ENCODE assay signal across 9 cellular contexts in the genomic region with DNA sequence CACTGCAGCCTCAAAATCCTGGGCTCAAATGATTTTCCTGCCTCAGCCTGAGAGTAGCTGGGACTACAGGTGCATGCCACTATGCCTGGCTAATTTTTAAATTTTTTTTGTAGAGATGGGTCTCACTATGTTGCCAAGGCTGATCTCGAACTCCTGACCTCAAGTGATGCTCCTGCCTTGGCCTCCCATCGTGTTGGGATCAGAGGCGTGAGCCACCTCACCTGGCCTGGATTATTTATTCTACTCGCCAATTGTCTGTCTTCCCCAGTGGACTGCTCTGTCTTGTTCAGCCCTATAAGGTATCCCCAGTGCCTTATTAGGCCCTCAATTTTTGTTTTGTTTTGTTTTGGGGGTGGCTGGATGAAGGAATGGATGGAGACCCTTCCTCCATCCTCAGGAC. TPM values are rescaled to one million over a fixed set of nuclear protein-coding genes. Genes with fewer than 3 reads are reported as not detected.
DNase-seq lines count a peak whose midpoint lies in the region; ATAC-seq, FAIRE-seq and TF ChIP-seq lines count a peak whose summit lies in the region.
"Had no signal": no experiment of that assay in that cellular context is flagged by ENCODE, and none has a peak within 500 bp of the region (broad histone marks: within the 10 kb centered on the region; RNA-seq: fewer than 3 reads in every experiment).

No MANE protein-coding gene starts in this region.

- BruUV-seq in endothelial cell of umbilical vein (replicated peaks; lab: Mats Ljungman, UMichigan) = no TSS peak

- TF ChIP-seq CTCF in DOHH2 (IDR thresholded peaks at IDR 0.05; ENCODE audit: low read depth, low read length, poor library complexity, severe bottlenecking) (no peak), RWPE1 (conservative IDR thresholded peaks at IDR 0.05; ENCODE audit: low read depth) (no peak), endothelial cell of umbilical vein (IDR thresholded peaks at IDR 0.05; ENCODE audit: extremely low read depth in 1 of 2, insufficient read depth in 1 of 2, low read depth in 1 of 2, low read length in 2 of 2) (no peak)

- CTCF ChIA-PET in RWPE1 (lab: Yijun Ruan, JAX) = interaction anchor here (0.5 to 1.1 kb wide), 2 partner anchors 8 to 20 kb away, joined by 3 to 4 read pairs; no protein-coding TSS in a partner anchor
- CTCF ChIA-PET in endothelial cell of umbilical vein (lab: Charles Lee) = no interaction called here

- POLR2A ChIA-PET in RWPE1 (lab: Yijun Ruan, JAX; ENCODE audit: low non-redundant PET) = interaction anchor here (1.0 kb wide), 1 partner anchor 21 kb away, joined by 3 read pairs; no protein-coding TSS in a partner anchor
- POLR2A ChIA-PET in endothelial cell of umbilical vein (lab: Charles Lee) = no interaction called here

- H3K4me2 ChIP-seq in DOHH2 (ENCODE audit: low read length) (peak overlapping the region; percentile 58), endothelial cell of umbilical vein (ENCODE audit: insufficient read depth, low read length) (no peak overlapping the region)

- dilution Hi-C loops in endothelial cell of umbilical vein (cut with MboI; ENCODE audit: extremely low pct_ligation_motif_present, low sequenced_read_pairs) = no loop called here

- FAIRE-seq in endothelial cell of umbilical vein (lab: Jason Lieb, UNC) = no peak

- H3K27me3 ChIP-seq in DOHH2 (ENCODE audit: control insufficient read depth, low read length) = no peaks in the 10 kb centered on the region
- H3K27me3 ChIP-seq in endothelial cell of umbilical vein (ENCODE audit: control insufficient read depth in 2 of 2, insufficient read depth in 2 of 2, low read length in 2 of 2) = no peaks in the 10 kb centered on the region

- DNase-seq in RWPE1 (ENCODE audit: low spot score) (no peak), endothelial cell of umbilical vein (ENCODE audit: low read depth, low spot score) (no peak), posterior vena cava (ENCODE audit: low spot score) (peak; percentile 54), DMS114 treated with DMSO at 0.1 percent for 48 hours (lab: John Stamatoyannopoulos, UW; ENCODE audit: unreplicated experiment) (no peak), NCI-H2227 (lab: John Stamatoyannopoulos, UW; ENCODE audit: unreplicated experiment) (no peak)
- DNase-seq: NCI-H2029 treated with DMSO at 0.1 percent for 48 hours had no signal

- H3F3A ChIP-seq in DOHH2 (ENCODE audit: control insufficient read depth, insufficient read depth) = peaks cover 9% of the 10 kb centered on the region; the same call in 1 of the 2 replicates

- no peak for TF ChIP-seq POLR2A in endothelial cell of umbilical vein (IDR thresholded peaks at IDR 0.05; ENCODE audit: low read depth, low read length)

- H3K4me3 ChIP-seq in DOHH2 (ENCODE audit: low read length) = peak overlapping the region; percentile 44
- no peak overlapping the region for H3K4me3 ChIP-seq in endothelial cell of umbilical vein (replicated peaks in 1 of 3; ENCODE audit: insufficient read depth in 1 of 3, low read depth in 1 of 3, low read length in 3 of 3)

- no peaks in the 10 kb centered on the region for H3K9me1 ChIP-seq in endothelial cell of umbilical vein (replicated peaks; ENCODE audit: control insufficient read depth, extremely low read depth, insufficient read depth, low read length)

- H3K36me3 ChIP-seq in DOHH2 (ENCODE audit: control insufficient read depth, low read length) (no peaks in the 10 kb centered on the region), endothelial cell of umbilical vein (ENCODE audit: control insufficient read depth in 2 of 2, extremely low read depth in 1 of 2, insufficient read depth in 2 of 2, low read length in 2 of 2) (no peaks in the 10 kb centered on the region)

- H4K20me1 ChIP-seq in DOHH2 (ENCODE audit: control insufficient read depth, insufficient read depth, low read depth, low read length) (no peaks in the 10 kb centered on the region), endothelial cell of umbilical vein (replicated peaks; ENCODE audit: control insufficient read depth, extremely low read depth, insufficient read depth, low read length) (no peaks in the 10 kb centered on the region)

- no peaks in the 10 kb centered on the region for H3K9me3 ChIP-seq in DOHH2 (ENCODE audit: control insufficient read depth, insufficient read depth, low read length)
- no peaks in the 10 kb centered on the region for H3K9me3 ChIP-seq in endothelial cell of umbilical vein (replicated peaks; ENCODE audit: control insufficient read depth, insufficient read depth, low read length)

- peaks cover 44% of the 10 kb centered on the region for H3K4me1 ChIP-seq in DOHH2 (ENCODE audit: control insufficient read depth, low read length)
- peaks cover 22% of the 10 kb centered on the region for H3K4me1 ChIP-seq in endothelial cell of umbilical vein (ENCODE audit: control insufficient read depth, extremely low read depth, insufficient read depth, low read length)

- no peak overlapping the region for H3K9ac ChIP-seq in endothelial cell of umbilical vein (replicated peaks; ENCODE audit: extremely low read depth, insufficient read depth, low read length)

- H3K79me2 ChIP-seq in DOHH2 (ENCODE audit: control insufficient read depth, low read length) = peaks cover 16% of the 10 kb centered on the region
- H3K79me2 ChIP-seq in endothelial cell of umbilical vein (ENCODE audit: control insufficient read depth, insufficient read depth, low read length) = peaks cover 16% of the 10 kb centered on the region

- no peaks in the 10 kb centered on the region for H3K9me2 ChIP-seq in DOHH2 (replicated peaks; ENCODE audit: control insufficient read depth, low read length)

- ATAC-seq in HG03196 (IDR thresholded peaks at IDR 0.05; ENCODE audit: unreplicated experiment) = no peak
- no peak for ATAC-seq in HG02642 (IDR thresholded peaks at IDR 0.05; ENCODE audit: poor library complexity, unreplicated experiment)

- intact Hi-C loops in endothelial cell of umbilical vein (cut with micrococcal nuclease) (loop anchor here (5.0 to 10.0 kb wide), 2 partner anchors 64 to 552 kb away; a partner anchor contains a TSS), posterior vena cava (cut with DNase I) (no loop called here)

- H3K27ac ChIP-seq in DOHH2 (ENCODE audit: low read depth, low read length) (peak overlapping the region; percentile 77), RWPE1 (peak overlapping the region; percentile 91), endothelial cell of umbilical vein (ENCODE audit: insufficient read depth, low read depth, low read length) (no peak overlapping the region)

- H2AFZ ChIP-seq in endothelial cell of umbilical vein (ENCODE audit: low read depth, low read length) = peak overlapping the region; percentile 86

TF ChIP-seq in endothelial cell of umbilical vein, 7 proteins besides CTCF, POLR2A, EP300 and RAD21:
- TF ChIP-seq MYC (IDR thresholded peaks at IDR 0.05; ENCODE audit: low read depth, low read length) (no peak), FOS (IDR thresholded peaks at IDR 0.05; ENCODE audit: borderline replicate concordance, insufficient read depth, low read length) (no peak), GATA2 (IDR thresholded peaks at IDR 0.05; ENCODE audit: insufficient read depth, insufficient read length, low read depth, low read length) (no peak), POLR2AphosphoS5 (IDR thresholded peaks at IDR 0.05; ENCODE audit: insufficient read depth, low read depth, low read length) (no peak), JUN (IDR thresholded peaks at IDR 0.05; ENCODE audit: borderline replicate concordance, insufficient read depth, insufficient read length, low read depth) (no peak), EZH2 (IDR thresholded peaks at IDR 0.05; ENCODE audit: borderline replicate concordance, low read depth, low read length, severe bottlenecking) (no peak)
- TF ChIP-seq, protein P1, sequence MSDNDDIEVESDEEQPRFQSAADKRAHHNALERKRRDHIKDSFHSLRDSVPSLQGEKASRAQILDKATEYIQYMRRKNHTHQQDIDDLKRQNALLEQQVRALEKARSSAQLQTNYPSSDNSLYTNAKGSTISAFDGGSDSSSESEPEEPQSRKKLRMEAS (IDR thresholded peaks at IDR 0.05; ENCODE audit: insufficient read depth, insufficient read length) = no peak

RNA-seq across cellular contexts. Expression of a gene that starts 0.7 kb away (rescaled TPM):
- total RNA-seq in endothelial cell of umbilical vein (50.1 and 54.3 TPM in 2 replicates), posterior vena cava (10 to 100 TPM; 19.5 to 25.9 TPM)
- polyA plus RNA-seq in endothelial cell of umbilical vein = 33.3 and 39.1 TPM in 2 replicates
- 50.2 and 50.4 TPM in 2 replicates for polyA plus RNA-seq in endothelial cell of umbilical vein (2011; cell fraction: cytosol; rRNA removed)
- polyA plus RNA-seq in endothelial cell of umbilical vein (2011; cell fraction: nucleus; rRNA removed) = 52.5 and 54.6 TPM in 2 replicates
- 51.0 and 60.3 TPM in 2 replicates for polyA plus RNA-seq in endothelial cell of umbilical vein (2012)
- 69.2 and 79.0 TPM in 2 replicates for polyA minus RNA-seq in endothelial cell of umbilical vein
- polyA minus RNA-seq in endothelial cell of umbilical vein (2011; cell fraction: cytosol; rRNA and poly(A)+ RNA removed) = 11.4 TPM
- 16.6 and 19.5 TPM in 2 replicates for polyA minus RNA-seq in endothelial cell of umbilical vein (2011; cell fraction: nucleus; rRNA and poly(A)+ RNA removed)

RNA-seq across cellular contexts. Expression of a gene that starts 22.6 kb away (rescaled TPM):
- total RNA-seq in endothelial cell of umbilical vein (149 and 159 TPM in 2 replicates), posterior vena cava (100 to 1,000 TPM in 1 of 2 donors, 10 to 100 TPM in 1; 82.2 to 101 TPM)
- polyA plus RNA-seq in endothelial cell of umbilical vein = 11.7 and 27.6 TPM in 2 replicates
- 37.3 and 40.8 TPM in 2 replicates for polyA plus RNA-seq in endothelial cell of umbilical vein (2011; cell fraction: cytosol; rRNA removed)
- 57.0 and 60.2 TPM in 2 replicates for polyA plus RNA-seq in endothelial cell of umbilical vein (2011; cell fraction: nucleus; rRNA removed)
- polyA plus RNA-seq in endothelial cell of umbilical vein (2012) = 135 and 150 TPM in 2 replicates
- 78.0 and 82.1 TPM in 2 replicates for polyA minus RNA-seq in endothelial cell of umbilical vein
- 60.1 TPM for polyA minus RNA-seq in endothelial cell of umbilical vein (2011; cell fraction: cytosol; rRNA and poly(A)+ RNA removed)
- polyA minus RNA-seq in endothelial cell of umbilical vein (2011; cell fraction: nucleus; rRNA and poly(A)+ RNA removed) = 80.1 and 122 TPM in 2 replicates
